ENCODE assay signal across 18 cellular contexts in the genomic region with DNA sequence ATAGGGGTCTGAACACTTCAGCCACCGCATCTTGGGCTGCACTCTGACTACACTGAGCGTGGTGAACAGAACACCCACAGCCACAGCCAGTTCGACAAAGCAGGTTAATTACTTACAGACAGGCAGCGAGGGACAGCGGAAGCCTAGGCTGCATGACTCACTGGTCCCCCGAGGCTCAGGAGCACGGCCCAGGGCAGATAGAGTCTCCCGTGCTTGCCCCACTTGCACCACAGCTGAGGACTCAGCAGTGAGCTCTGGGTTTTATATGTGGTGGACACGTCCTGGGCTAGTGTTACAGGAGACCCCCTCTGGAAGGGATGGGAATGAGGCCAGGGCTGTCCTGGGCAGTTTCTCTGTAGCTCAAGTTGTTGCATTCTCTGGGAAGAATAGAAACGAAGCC. TPM values are rescaled to one million over a fixed set of nuclear protein-coding genes. Genes with fewer than 3 reads are reported as not detected.
"Had no signal": no experiment of that assay in that cellular context is flagged by ENCODE, and none has a peak within 500 bp of the region (broad histone marks: within the 10 kb centered on the region; RNA-seq: fewer than 3 reads in every experiment).

No MANE protein-coding gene starts in this region.

RNA-seq across cellular contexts. Expression of a gene that starts 5.8 kb away (rescaled TPM):
- total RNA-seq: activated B cell treated with CpG ODN at 0.5 μM for 24 hours; activated CD8-positive, alpha-beta T cell treated with anti-CD3 and anti-CD28 coated beads for 36 hours; activated T-cell treated with anti-CD3 and anti-CD28 coated beads, Interleukin-2, amount 50 U/mL, for 4 hours; activated T-helper 17 cell treated with anti-CD3 and anti-CD28 coated beads, Interleukin-2, amount 50 U/mL, for 72 hours; astrocyte; gastrocnemius medialis; hepatocyte; naive thymus-derived CD8-positive, alpha-beta T cell; neural crest cell; occipital lobe; psoas muscle; sigmoid colon; subcutaneous adipose tissue; T-cell; T-helper 2 cell treated with Interferon-gamma antibody and Interleukin-4, amounts not matched to agents 100 ng/mL and 5 ng/mL, for 36 hours; thoracic aorta; upper lobe of left lung had no signal
- polyA plus RNA-seq: hepatocyte; naive thymus-derived CD8-positive, alpha-beta T cell; psoas muscle; sigmoid colon; small intestine had no signal
